24 cellular contexts compared by ENCODE assay signal in genomic region chr12:50634379-50634778, GRCh38.
A peak's percentile ranks its signal among the peaks of the same experiment; 100 is the strongest.
DNase-seq lines count a peak whose midpoint lies in the region; ATAC-seq, FAIRE-seq and TF ChIP-seq lines count a peak whose summit lies in the region.
"Had no signal": no experiment of that assay in that cellular context is flagged by ENCODE, and none has a peak within 500 bp of the region (broad histone marks: within the 10 kb centered on the region; RNA-seq: fewer than 3 reads in every experiment).

No MANE protein-coding gene starts in this region.

- H3K9me3 Mint-ChIP-seq in CD14-positive monocyte (no peaks in the 10 kb centered on the region), T-cell (no peaks in the 10 kb centered on the region)
- no peaks in the 10 kb centered on the region for H3K9me3 Mint-ChIP-seq in central memory CD8-positive, alpha-beta T cell
- peaks cover 0 to 2% (median 0%) of the 10 kb centered on the region in 8 donors for H3K9me3 Mint-ChIP-seq in CD4-positive, alpha-beta memory T cell
- H3K9me3 Mint-ChIP-seq: naive thymus-derived CD8-positive, alpha-beta T cell had no signal

- no peaks in the 10 kb centered on the region for H3K27me3 ChIP-seq in CD4-positive, alpha-beta memory T cell (ENCODE audit: insufficient read depth, low read length)
- H3K27me3 ChIP-seq: gastroesophageal sphincter, upper lobe of left lung had no signal

- H3K27ac ChIP-seq in mesodermal cell (ENCODE audit: low read depth, low read length, severe bottlenecking), result peak overlapping the region; percentile 6
- no peak overlapping the region for H3K27ac ChIP-seq in CD4-positive, alpha-beta memory T cell (ENCODE audit: low read depth, low read length)
- H3K27ac ChIP-seq: gastroesophageal sphincter had no signal

- CTCF ChIA-PET in CD4-positive, alpha-beta memory T cell (lab: Charles Lee; ENCODE audit: partially characterized antibody), result interaction anchor here (0.5 to 2.0 kb wide), 4 partner anchors 37 to 255 kb away, joined by 3 to 6 read pairs (median 4); partner anchors contain the start of gene DIP2B
- CTCF ChIA-PET in T-cell (lab: Charles Lee), result interaction anchor here in 1 of 2 donors (1.3 kb wide), 1 partner anchor 130 kb away, joined by 4 read pairs; the partner anchor contains the start of gene DIP2B

- no peak for ATAC-seq in central memory CD8-positive, alpha-beta T cell (replicated peaks; ENCODE audit: extremely low read depth, poor library complexity, severe bottlenecking)
- ATAC-seq in GM19023 (IDR thresholded peaks at IDR 0.05; ENCODE audit: unreplicated experiment), result no peak
- ATAC-seq in T-cell (replicated peaks in 1 of 4), result no peak
- ATAC-seq: naive thymus-derived CD8-positive, alpha-beta T cell; Panc1 had no signal

- 100% methylated on average over 1 of the region's 2 CpGs for WGBS in mesodermal cell (ENCODE audit: insufficient coverage in 2 of 2), 2 experiments

- H3K4me1 ChIP-seq in mesodermal cell (ENCODE audit: control insufficient read depth, insufficient read depth, low read length, poor library complexity, severe bottlenecking), result peaks cover 10% of the 10 kb centered on the region
- peaks cover 8% of the 10 kb centered on the region for H3K4me1 ChIP-seq in CD4-positive, alpha-beta memory T cell (ENCODE audit: insufficient read depth, low read length)

- no peak for TF ChIP-seq CTCF in CD14-positive monocyte (IDR thresholded peaks at IDR 0.05)

- H3K36me3 Mint-ChIP-seq in CD14-positive monocyte (peaks cover 9 to 19% of the 10 kb centered on the region in 2 donors), T-cell (peaks cover 17% of the 10 kb centered on the region)
- H3K36me3 Mint-ChIP-seq in central memory CD8-positive, alpha-beta T cell (ENCODE audit: insufficient read depth), result peaks cover 4% of the 10 kb centered on the region
- H3K36me3 Mint-ChIP-seq in CD4-positive, alpha-beta memory T cell, result peaks cover 12 to 14% of the 10 kb centered on the region in 2 donors

- intact Hi-C loops in CD14-positive monocyte (cut with micrococcal nuclease), result no loop called here
- intact Hi-C loops in CD4-positive, alpha-beta memory T cell (cut with micrococcal nuclease), result loop anchor here (10.0 kb wide), 1 partner anchor 50 kb away; no protein-coding TSS in a partner anchor

- peaks cover 19% of the 10 kb centered on the region for H3K36me3 ChIP-seq in mesodermal cell (ENCODE audit: control insufficient read depth, insufficient read depth, low read length)
- H3K36me3 ChIP-seq in CD4-positive, alpha-beta memory T cell (ENCODE audit: insufficient read depth, low read length), result no peaks in the 10 kb centered on the region

- FAIRE-seq in GM19239 (lab: Jason Lieb, UNC), result peak; percentile 40
- FAIRE-seq: endothelial cell of umbilical vein, H54 had no signal

- H3K9me3 ChIP-seq in mesodermal cell (ENCODE audit: control insufficient read depth, low read length), result no peaks in the 10 kb centered on the region
- no peaks in the 10 kb centered on the region for H3K9me3 ChIP-seq in CD4-positive, alpha-beta memory T cell (ENCODE audit: control insufficient read depth in 1 of 2, low read length in 2 of 2)
- H3K9me3 ChIP-seq: gastroesophageal sphincter, upper lobe of left lung had no signal

- no peak overlapping the region for H3K4me3 ChIP-seq in mesodermal cell (ENCODE audit: extremely low read depth, insufficient read depth, low read length, poor library complexity, severe bottlenecking)
- no peak overlapping the region for H3K4me3 ChIP-seq in CD4-positive, alpha-beta memory T cell (ENCODE audit: low read length in 2 of 2)
- H3K4me3 ChIP-seq: gastroesophageal sphincter, upper lobe of left lung had no signal

- POLR2A ChIA-PET in CD4-positive, alpha-beta memory T cell (lab: Charles Lee; ENCODE audit: partially characterized antibody), result interaction anchor here (0.9 to 1.4 kb wide), 2 partner anchors 129 to 130 kb away, joined by 3 read pairs; partner anchors contain the start of gene DIP2B
- POLR2A ChIA-PET in T-cell (lab: Charles Lee), result no interaction called here

- H3K27me3 Mint-ChIP-seq in CD14-positive monocyte (ENCODE audit: low read depth in 3 of 3) (no peaks in the 10 kb centered on the region), T-cell (no peaks in the 10 kb centered on the region)
- no peaks in the 10 kb centered on the region for H3K27me3 Mint-ChIP-seq in central memory CD8-positive, alpha-beta T cell
- no peaks in the 10 kb centered on the region for H3K27me3 Mint-ChIP-seq in CD4-positive, alpha-beta memory T cell
- H3K27me3 Mint-ChIP-seq: naive thymus-derived CD8-positive, alpha-beta T cell had no signal

- H3K4me3 Mint-ChIP-seq in CD14-positive monocyte, result no peak overlapping the region
- H3K4me3 Mint-ChIP-seq in central memory CD8-positive, alpha-beta T cell, result no peak overlapping the region
- no peak overlapping the region for H3K4me3 Mint-ChIP-seq in CD4-positive, alpha-beta memory T cell
- H3K4me3 Mint-ChIP-seq in T-cell, result no peak overlapping the region
- H3K4me3 Mint-ChIP-seq: naive thymus-derived CD8-positive, alpha-beta T cell had no signal

- peaks cover 35% of the 10 kb centered on the region for H3K4me1 Mint-ChIP-seq in CD14-positive monocyte
- H3K4me1 Mint-ChIP-seq in central memory CD8-positive, alpha-beta T cell, result peaks cover 7% of the 10 kb centered on the region
- peaks cover 15 to 18% (median 17%) of the 10 kb centered on the region in 4 donors for H3K4me1 Mint-ChIP-seq in CD4-positive, alpha-beta memory T cell
- H3K4me1 Mint-ChIP-seq in T-cell, result peaks cover 24 to 41% (median 33%) of the 10 kb centered on the region in 3 donors

- DNase-seq in CD14-positive monocyte (ENCODE audit: low spot score) (no peak), GM19239 (ENCODE audit: insufficient read length, low spot score) (no peak), retina (no peak), T-cell (no peak)
- no peak for DNase-seq in central memory CD8-positive, alpha-beta T cell (ENCODE audit: low spot score in 2 of 2)
- DNase-seq in CD4-positive, alpha-beta memory T cell, result no peak
- DNase-seq: ACHN; activated CD4-positive, alpha-beta T cell treated with anti-CD3 and anti-CD28 coated beads, Interleukin-2, amount 50 U/mL, for 48 hours; activated CD8-positive, alpha-beta memory T cell treated with anti-CD3 and anti-CD28 coated beads, Interleukin-2, amount 50 U/mL, for 48 hours; hippocampal formation; left cardiac atrium; naive thymus-derived CD8-positive, alpha-beta T cell; NCI-H1694; NCI-H2171 treated with DMSO at 0.1 percent for 48 hours; NCI-H524; nucleus accumbens; T-helper 1 cell; upper lobe of left lung had no signal

- peak overlapping the region in 5 of 7 donors; percentile 23 to 65 (median 30) for H3K27ac Mint-ChIP-seq in CD14-positive monocyte
- peak overlapping the region; percentile 25 for H3K27ac Mint-ChIP-seq in central memory CD8-positive, alpha-beta T cell (ENCODE audit: low read depth)
- peak overlapping the region in 3 of 7 donors; percentile 12 to 64 (median 51) for H3K27ac Mint-ChIP-seq in CD4-positive, alpha-beta memory T cell
- H3K27ac Mint-ChIP-seq in T-cell, result peak overlapping the region in 1 of 2 donors; percentile 49
